In genomic region chr12:46110928-46111699, GRCh38 we compare ENCODE assay signal across 14 cellular contexts.
DNase-seq lines count a peak whose midpoint lies in the region; ATAC-seq, FAIRE-seq and TF ChIP-seq lines count a peak whose summit lies in the region.
"Had no signal": no experiment of that assay in that cellular context is flagged by ENCODE, and none has a peak within 500 bp of the region (broad histone marks: within the 10 kb centered on the region; RNA-seq: fewer than 3 reads in every experiment).

No MANE protein-coding gene starts in this region.

- H3K4me2 ChIP-seq in osteoblast (ENCODE audit: insufficient read depth, low read length): no peak overlapping the region

- H2AFZ ChIP-seq in osteoblast (ENCODE audit: low read length): no peak overlapping the region

- peak; percentile 36 for ATAC-seq in HG03521 (IDR thresholded peaks at IDR 0.05; ENCODE audit: unreplicated experiment)

- no peaks in the 10 kb centered on the region for H3K4me1 ChIP-seq in osteoblast (ENCODE audit: insufficient read depth, low read length)
- H3K4me1 ChIP-seq: ascending aorta had no signal

- no peaks in the 10 kb centered on the region for H4K20me1 ChIP-seq in osteoblast (ENCODE audit: insufficient read depth, low read length)

- no peak overlapping the region for H3K4me3 ChIP-seq in cardiac fibroblast (replicated peaks in 1 of 2; ENCODE audit: low read depth in 2 of 2, low read length in 2 of 2)
- H3K4me3 ChIP-seq in osteoblast (ENCODE audit: insufficient read depth, low read length): no peak overlapping the region
- H3K4me3 ChIP-seq: ascending aorta, SJSA1, thoracic aorta had no signal

- no peaks in the 10 kb centered on the region for H3K27me3 ChIP-seq in osteoblast (ENCODE audit: insufficient read depth, low read length)
- H3K27me3 ChIP-seq: ascending aorta, SJSA1 had no signal

- DNase-seq in NCI-H1092 treated with DMSO at 0.1 percent for 48 hours (lab: John Stamatoyannopoulos, UW) (peak; percentile 10), NCI-H1092 (lab: John Stamatoyannopoulos, UW) (no peak), cardiac fibroblast (ENCODE audit: low read depth in 2 of 2) (no peak), osteoblast (ENCODE audit: insufficient read length, low spot score, missing footprints) (no peak), substantia nigra (lab: John Stamatoyannopoulos, UW) (no peak), NOMO-1 treated with dmso at 0.1 percent for 144 hours (lab: John Stamatoyannopoulos, UW; ENCODE audit: unreplicated experiment) (no peak), H54 (ENCODE audit: insufficient read length, low spot score) (no peak)
- DNase-seq: activated CD4-positive, alpha-beta T cell treated with anti-CD3 and anti-CD28 coated beads for 1 hour; NCI-H2227 treated with DMSO at 0.1 percent for 48 hours; retina had no signal

- FAIRE-seq in H54 (lab: Jason Lieb, UNC): no peak

- H3K36me3 ChIP-seq in osteoblast (ENCODE audit: insufficient read depth, low read length): no peaks in the 10 kb centered on the region
- H3K36me3 ChIP-seq: ascending aorta, SJSA1, thoracic aorta had no signal

- H3K9me3 ChIP-seq in osteoblast (ENCODE audit: low read depth, low read length): no peaks in the 10 kb centered on the region
- H3K9me3 ChIP-seq: SJSA1, thoracic aorta had no signal

- H3K27ac ChIP-seq in osteoblast (ENCODE audit: low read depth, low read length): no peak overlapping the region
- H3K27ac ChIP-seq in substantia nigra (ENCODE audit: low read depth, low read length, poor library complexity, severe bottlenecking): no peak overlapping the region
- H3K27ac ChIP-seq: ascending aorta, SJSA1, thoracic aorta had no signal

- TF ChIP-seq POLR2A in H54 (IDR thresholded peaks at IDR 0.05; ENCODE audit: low read depth, low read length): no peak

- no peaks in the 10 kb centered on the region for H3K79me2 ChIP-seq in osteoblast (ENCODE audit: insufficient read depth, low read length)

- peak; percentile 11 for TF ChIP-seq CTCF in cardiac fibroblast (IDR thresholded peaks at IDR 0.05; ENCODE audit: low read depth, low read length)
- peak; percentile 21 for TF ChIP-seq CTCF in osteoblast (IDR thresholded peaks at IDR 0.05; ENCODE audit: extremely low read depth, low read depth, low read length)
